21 cellular contexts compared by ENCODE assay signal in the genomic region with DNA sequence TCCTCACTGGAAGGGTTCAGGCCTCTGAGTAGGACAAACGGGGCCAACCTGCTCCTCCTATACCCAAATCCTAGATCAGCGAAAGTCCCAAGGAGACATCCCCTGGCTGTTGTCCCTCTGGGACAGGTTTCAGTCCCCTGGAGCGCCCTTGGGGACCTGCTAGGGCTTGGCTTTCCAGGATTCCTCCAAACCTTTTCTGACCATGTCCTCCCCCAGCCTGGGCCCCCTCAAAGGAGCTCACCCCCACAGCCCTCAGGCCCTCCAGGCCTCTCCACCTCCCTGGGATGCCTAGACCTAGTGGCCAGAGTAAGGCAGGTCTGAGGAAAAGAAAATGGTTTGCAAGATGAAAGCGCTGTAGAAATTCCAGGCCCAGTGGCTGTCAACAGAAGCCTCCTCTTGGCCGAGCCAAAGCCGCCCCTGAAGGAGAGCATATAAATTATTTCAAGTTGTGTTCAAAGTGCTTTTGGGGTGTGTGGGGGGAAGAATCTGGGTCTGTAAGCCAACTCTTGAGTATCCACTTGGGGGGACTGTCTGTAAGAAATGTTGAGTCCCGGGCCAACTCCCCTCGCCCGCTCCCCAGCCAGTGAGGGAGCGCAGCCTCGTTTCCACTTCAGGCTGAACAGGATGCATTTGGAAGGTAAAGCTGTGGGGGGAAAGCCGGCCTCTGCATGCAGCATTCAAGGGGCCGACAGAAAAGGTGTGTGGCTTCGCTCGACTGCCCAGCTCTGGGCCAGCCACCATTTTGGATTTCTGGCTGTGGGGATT.
DNase-seq lines count a peak whose midpoint lies in the region; ATAC-seq and TF ChIP-seq lines count a peak whose summit lies in the region.
"Had no signal": no experiment of that assay in that cellular context is flagged by ENCODE, and none has a peak within 500 bp of the region (broad histone marks: within the 10 kb centered on the region; RNA-seq: fewer than 3 reads in every experiment).

No MANE protein-coding gene starts in this region.

- H3K4me3 Mint-ChIP-seq in endothelial cell (ENCODE audit: unreplicated experiment) (peak overlapping the region; percentile 37), osteocyte (ENCODE audit: unreplicated experiment) (no peak overlapping the region)
- H3K4me3 Mint-ChIP-seq: activated naive CD8-positive, alpha-beta T cell treated with anti-CD3 and anti-CD28 coated beads for 36 hours; activated T-cell treated with anti-CD3 and anti-CD28 coated beads, Interleukin-2, amount 50 U/mL, for 4 hours; brain; stimulated activated naive CD8-positive, alpha-beta T cell treated with anti-CD3 and anti-CD28 coated beads, Interleukin-15, Interleukin-2, amounts not matched to agents 100 ng/mL and 50 ng/mL, for 24 hours had no signal

- TF ChIP-seq CTCF in WERI-Rb-1 (IDR thresholded peaks at IDR 0.05; ENCODE audit: low read depth, low read length) (no peak), endothelial cell (IDR thresholded peaks at IDR 0.05; ENCODE audit: unreplicated experiment) (no peak), osteocyte (IDR thresholded peaks at IDR 0.05) (no peak)

- H3K9me3 ChIP-seq in WERI-Rb-1 (ENCODE audit: severe bottlenecking): no peaks in the 10 kb centered on the region
- H3K9me3 ChIP-seq: gastroesophageal sphincter, pancreas, upper lobe of left lung had no signal

- H3K27me3 Mint-ChIP-seq in endothelial cell (ENCODE audit: unreplicated experiment) (peaks cover 40% of the 10 kb centered on the region), osteocyte (ENCODE audit: unreplicated experiment) (no peaks in the 10 kb centered on the region)
- H3K27me3 Mint-ChIP-seq: activated naive CD8-positive, alpha-beta T cell treated with anti-CD3 and anti-CD28 coated beads for 36 hours; stimulated activated naive CD8-positive, alpha-beta T cell treated with anti-CD3 and anti-CD28 coated beads, Interleukin-15, Interleukin-2, amounts not matched to agents 100 ng/mL and 50 ng/mL, for 24 hours had no signal

- peaks cover 60% of the 10 kb centered on the region for H3K36me3 Mint-ChIP-seq in endothelial cell (ENCODE audit: low read depth, unreplicated experiment)
- peaks cover 3% of the 10 kb centered on the region for H3K36me3 Mint-ChIP-seq in osteocyte (ENCODE audit: unreplicated experiment)
- H3K36me3 Mint-ChIP-seq: activated naive CD8-positive, alpha-beta T cell treated with anti-CD3 and anti-CD28 coated beads for 36 hours; brain had no signal

- no peak overlapping the region for H3K27ac ChIP-seq in WERI-Rb-1
- H3K27ac ChIP-seq: epithelial cell of prostate, gastroesophageal sphincter, pancreas had no signal

- H3K27ac Mint-ChIP-seq in endothelial cell (ENCODE audit: unreplicated experiment): no peak overlapping the region
- no peak overlapping the region for H3K27ac Mint-ChIP-seq in osteocyte (ENCODE audit: unreplicated experiment)
- H3K27ac Mint-ChIP-seq: activated naive CD8-positive, alpha-beta T cell treated with anti-CD3 and anti-CD28 coated beads for 36 hours; stimulated activated naive CD8-positive, alpha-beta T cell treated with anti-CD3 and anti-CD28 coated beads, Interleukin-15, Interleukin-2, amounts not matched to agents 100 ng/mL and 50 ng/mL, for 24 hours had no signal

- H3K27me3 ChIP-seq in H7 (ENCODE audit: control insufficient read depth, insufficient read depth, low read length) (no peaks in the 10 kb centered on the region), WERI-Rb-1 (ENCODE audit: insufficient read depth, low read depth, severe bottlenecking) (no peaks in the 10 kb centered on the region)
- H3K27me3 ChIP-seq: gastroesophageal sphincter, pancreas, upper lobe of left lung had no signal

- H3K9me3 Mint-ChIP-seq in endothelial cell (ENCODE audit: unreplicated experiment) (no peaks in the 10 kb centered on the region), osteocyte (ENCODE audit: unreplicated experiment) (no peaks in the 10 kb centered on the region)
- H3K9me3 Mint-ChIP-seq: activated naive CD8-positive, alpha-beta T cell treated with anti-CD3 and anti-CD28 coated beads for 36 hours; activated T-cell treated with anti-CD3 and anti-CD28 coated beads, Interleukin-2, amount 50 U/mL, for 4 hours; stimulated activated naive CD8-positive, alpha-beta T cell treated with anti-CD3 and anti-CD28 coated beads, Interleukin-15, Interleukin-2, amounts not matched to agents 100 ng/mL and 50 ng/mL, for 24 hours had no signal

- ATAC-seq in GM18907 (IDR thresholded peaks at IDR 0.05; ENCODE audit: unreplicated experiment): no peak
- ATAC-seq in GM18502 (IDR thresholded peaks at IDR 0.05; ENCODE audit: poor library complexity, unreplicated experiment): no peak
- ATAC-seq: activated T-cell treated with anti-CD3 and anti-CD28 coated beads, Interleukin-2, amount 50 U/mL, for 4 hours; gastroesophageal sphincter; pancreas had no signal

- no peaks in the 10 kb centered on the region for H3K36me3 ChIP-seq in H7 (replicated peaks; ENCODE audit: control insufficient read depth, insufficient read depth, low read length)
- no peaks in the 10 kb centered on the region for H3K36me3 ChIP-seq in WERI-Rb-1
- H3K36me3 ChIP-seq: pancreas had no signal

- H3K4me1 Mint-ChIP-seq in endothelial cell (ENCODE audit: unreplicated experiment): peaks cover 45% of the 10 kb centered on the region
- peaks cover 7% of the 10 kb centered on the region for H3K4me1 Mint-ChIP-seq in osteocyte (ENCODE audit: unreplicated experiment)
- H3K4me1 Mint-ChIP-seq: activated naive CD8-positive, alpha-beta T cell treated with anti-CD3 and anti-CD28 coated beads for 36 hours; brain had no signal

- peak; percentile 23 for DNase-seq in H7
- peak; percentile 4 for DNase-seq in WERI-Rb-1
- DNase-seq in endothelial cell (ENCODE audit: low spot score): no peak
- DNase-seq in osteocyte (ENCODE audit: extremely low spot score, unreplicated experiment): peak; percentile 79
- DNase-seq in T-helper 2 cell: no peak
- no peak for DNase-seq in CD1c-positive myeloid dendritic cell (ENCODE audit: extremely low spot score)
- DNase-seq: activated naive CD8-positive, alpha-beta T cell treated with anti-CD3 and anti-CD28 coated beads for 36 hours; activated T-cell treated with anti-CD3 and anti-CD28 coated beads, Interleukin-2, amount 50 U/mL, for 4 hours; EL; NCI-H1417; NCI-H510A treated with DMSO at 0.1 percent for 48 hours; RPMI8226; stimulated activated CD4-positive, alpha-beta T cell treated with anti-CD3 and anti-CD28 coated beads, Interleukin-1b, Interleukin-23, amount 100 ng/mL, for 48 hours had no signal

- H3K4me3 ChIP-seq in H7 (ENCODE audit: insufficient read depth, low read depth, low read length) (no peak overlapping the region), WERI-Rb-1 (ENCODE audit: low read depth, low read length) (no peak overlapping the region)
- H3K4me3 ChIP-seq: gastroesophageal sphincter, pancreas, upper lobe of left lung had no signal

Comparison
In these comparisons a context has a peak if more than half of its experiments do, and no peak if none do; other contexts are left out.
1. DNase-seq: peak in H7 (single experiment), WERI-Rb-1 (single experiment) and osteocyte (single experiment); none in endothelial cell (single experiment), T-helper 2 cell (0 of 5) and CD1c-positive myeloid dendritic cell (single experiment).